ENCODE assay signal across 8 cellular contexts in the genomic region with DNA sequence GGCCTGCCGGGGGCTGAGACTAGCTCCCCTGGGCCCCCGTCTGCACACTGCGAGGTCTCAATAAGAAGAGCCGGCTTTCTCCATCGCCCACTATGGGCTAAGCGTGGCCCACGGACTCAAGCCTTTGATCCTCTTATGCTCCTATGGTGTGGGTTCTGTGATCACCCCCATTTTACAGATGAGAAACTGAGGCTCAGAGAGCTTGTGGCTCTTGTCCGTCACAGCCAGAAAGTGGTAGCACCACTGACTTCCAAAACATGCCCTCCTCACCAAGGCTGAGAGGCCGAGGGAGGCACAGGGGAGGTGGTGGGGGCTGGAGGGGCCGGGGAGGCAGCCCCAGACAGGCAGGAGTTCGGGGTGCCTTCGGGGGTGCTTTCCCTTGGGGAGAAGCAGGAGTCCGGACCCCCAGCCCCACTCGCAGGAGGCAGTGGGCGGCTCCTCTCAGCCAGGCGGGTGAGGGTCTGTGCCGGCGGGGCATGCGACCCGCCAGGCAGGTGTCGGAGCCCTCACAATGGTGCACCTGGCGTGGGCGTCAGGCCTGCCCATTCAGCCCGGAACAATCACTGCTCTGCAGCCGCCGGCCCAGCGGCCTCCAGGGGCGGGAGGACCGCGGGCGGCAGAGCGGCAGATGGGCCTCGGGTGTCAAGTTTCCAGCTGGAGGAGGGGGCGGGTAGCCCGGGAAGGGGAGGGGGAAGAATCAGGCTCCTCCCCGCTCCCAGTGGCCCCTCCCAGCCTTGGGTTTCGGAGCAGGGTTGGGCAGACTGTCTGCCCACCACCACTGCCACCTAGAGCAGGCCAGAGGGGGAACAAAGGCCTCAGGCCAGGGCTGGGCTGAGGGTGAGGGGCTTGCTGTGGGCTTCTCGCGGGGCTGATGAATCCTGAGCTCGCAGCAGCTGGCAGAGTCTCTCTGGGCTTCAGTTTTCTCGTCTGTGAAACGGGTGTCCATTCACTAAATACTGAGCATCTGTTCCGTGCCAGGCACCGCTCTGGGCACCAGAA. TPM values are rescaled to one million over a fixed set of nuclear protein-coding genes. Genes with fewer than 3 reads are reported as not detected.
A peak's percentile ranks its signal among the peaks of the same experiment; 100 is the strongest.
DNase-seq lines count a peak whose midpoint lies in the region; ATAC-seq and TF ChIP-seq lines count a peak whose summit lies in the region.

No MANE protein-coding gene starts in this region.

- H3K4me3 ChIP-seq in aorta (ENCODE audit: low read length in 2 of 2) = no peak overlapping the region

- H3K9me3 ChIP-seq in aorta (ENCODE audit: control insufficient read depth, low read length) = no peaks in the 10 kb centered on the region

- H3K27me3 ChIP-seq in aorta (ENCODE audit: control insufficient read depth in 1 of 2, insufficient read depth in 2 of 2, low read length in 1 of 2) = no peaks in the 10 kb centered on the region

- H3K27ac ChIP-seq in aorta (ENCODE audit: low read depth in 1 of 2, low read length in 2 of 2) = no peak overlapping the region

- peaks cover 46% of the 10 kb centered on the region for H3K4me1 Mint-ChIP-seq in WTC11

- CTCF ChIA-PET in WTC11 (lab: Charles Lee) = interaction anchor here (0.5 to 1.9 kb wide), 9 partner anchors 14 to 202 kb away, joined by 3 to 8 read pairs (median 4); no protein-coding TSS in a partner anchor

- peaks cover 11% of the 10 kb centered on the region for H3K27me3 Mint-ChIP-seq in WTC11 (ENCODE audit: low read depth)

- peak; percentile 75 for DNase-seq in DMS79 treated with DMSO at 0.1 percent for 48 hours (lab: John Stamatoyannopoulos, UW)
- DNase-seq in NCI-H1436 treated with DMSO at 0.1 percent for 48 hours (lab: John Stamatoyannopoulos, UW) = peak; percentile 72
- peak; percentile 96 for DNase-seq in WTC11 (ENCODE audit: low spot score)
- DNase-seq in kidney tubule cell (ENCODE audit: low spot score) = peak; percentile 30
- DNase-seq in aorta = no peak

- peak overlapping the region; percentile 89 for H3K27ac Mint-ChIP-seq in WTC11

- 15 to 16% methylated on average over 39 to 44 of the region's 44 CpGs for WGBS in aorta, 2 donors

- H3K4me1 ChIP-seq in aorta (ENCODE audit: control insufficient read depth in 1 of 2, insufficient read depth in 2 of 2, low read length in 2 of 2) = no peaks in the 10 kb centered on the region

- no peaks in the 10 kb centered on the region for H3K9me3 Mint-ChIP-seq in WTC11

- ATAC-seq in WTC11 (peak; percentile 89), aorta (ENCODE audit: low FRiP score) (no peak), GM19463 (IDR thresholded peaks at IDR 0.05; ENCODE audit: unreplicated experiment) (no peak), HG03175 (IDR thresholded peaks at IDR 0.05; ENCODE audit: unreplicated experiment) (no peak)
- ATAC-seq in activated CD4-positive, CD25-positive, alpha-beta regulatory T cell treated with anti-CD3 and anti-CD28 coated beads, Interleukin-2, amount 50 U/mL, for 24 hours = no peak

- intact Hi-C loops in aorta (cut with DNase I) = no loop called here

- peak overlapping the region; percentile 65 for H3K4me3 Mint-ChIP-seq in WTC11

- no peak for TF ChIP-seq CTCF in WTC11 (IDR thresholded peaks at IDR 0.05)

- H3K36me3 Mint-ChIP-seq in WTC11 = no peaks in the 10 kb centered on the region

- H3K36me3 ChIP-seq in aorta (ENCODE audit: control insufficient read depth in 1 of 2, insufficient read depth in 2 of 2, low read length in 1 of 2) = no peaks in the 10 kb centered on the region

- POLR2A ChIA-PET in WTC11 (lab: Charles Lee) = interaction anchor here (1.0 to 1.1 kb wide), 2 partner anchors 217 to 241 kb away, joined by 3 read pairs; no protein-coding TSS in a partner anchor

TF ChIP-seq in WTC11, 78 proteins besides CTCF, POLR2A, EP300 and RAD21:
- TF ChIP-seq, protein P1, sequence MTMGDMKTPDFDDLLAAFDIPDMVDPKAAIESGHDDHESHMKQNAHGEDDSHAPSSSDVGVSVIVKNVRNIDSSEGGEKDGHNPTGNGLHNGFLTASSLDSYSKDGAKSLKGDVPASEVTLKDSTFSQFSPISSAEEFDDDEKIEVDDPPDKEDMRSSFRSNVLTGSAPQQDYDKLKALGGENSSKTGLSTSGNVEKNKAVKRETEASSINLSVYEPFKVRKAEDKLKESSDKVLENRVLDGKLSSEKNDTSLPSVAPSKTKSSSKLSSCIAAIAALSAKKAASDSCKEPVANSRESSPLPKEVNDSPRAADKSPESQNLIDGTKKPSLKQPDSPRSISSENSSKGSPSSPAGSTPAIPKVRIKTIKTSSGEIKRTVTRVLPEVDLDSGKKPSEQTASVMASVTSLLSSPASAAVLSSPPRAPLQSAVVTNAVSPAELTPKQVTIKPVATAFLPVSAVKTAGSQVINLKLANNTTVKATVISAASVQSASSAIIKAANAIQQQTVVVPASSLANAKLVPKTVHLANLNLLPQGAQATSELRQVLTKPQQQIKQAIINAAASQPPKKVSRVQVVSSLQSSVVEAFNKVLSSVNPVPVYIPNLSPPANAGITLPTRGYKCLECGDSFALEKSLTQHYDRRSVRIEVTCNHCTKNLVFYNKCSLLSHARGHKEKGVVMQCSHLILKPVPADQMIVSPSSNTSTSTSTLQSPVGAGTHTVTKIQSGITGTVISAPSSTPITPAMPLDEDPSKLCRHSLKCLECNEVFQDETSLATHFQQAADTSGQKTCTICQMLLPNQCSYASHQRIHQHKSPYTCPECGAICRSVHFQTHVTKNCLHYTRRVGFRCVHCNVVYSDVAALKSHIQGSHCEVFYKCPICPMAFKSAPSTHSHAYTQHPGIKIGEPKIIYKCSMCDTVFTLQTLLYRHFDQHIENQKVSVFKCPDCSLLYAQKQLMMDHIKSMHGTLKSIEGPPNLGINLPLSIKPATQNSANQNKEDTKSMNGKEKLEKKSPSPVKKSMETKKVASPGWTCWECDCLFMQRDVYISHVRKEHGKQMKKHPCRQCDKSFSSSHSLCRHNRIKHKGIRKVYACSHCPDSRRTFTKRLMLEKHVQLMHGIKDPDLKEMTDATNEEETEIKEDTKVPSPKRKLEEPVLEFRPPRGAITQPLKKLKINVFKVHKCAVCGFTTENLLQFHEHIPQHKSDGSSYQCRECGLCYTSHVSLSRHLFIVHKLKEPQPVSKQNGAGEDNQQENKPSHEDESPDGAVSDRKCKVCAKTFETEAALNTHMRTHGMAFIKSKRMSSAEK (CRISPR knock-in tag; IDR thresholded peaks at IDR 0.05; ENCODE audit: borderline replicate concordance) = no peak
- TF ChIP-seq, protein P2, sequence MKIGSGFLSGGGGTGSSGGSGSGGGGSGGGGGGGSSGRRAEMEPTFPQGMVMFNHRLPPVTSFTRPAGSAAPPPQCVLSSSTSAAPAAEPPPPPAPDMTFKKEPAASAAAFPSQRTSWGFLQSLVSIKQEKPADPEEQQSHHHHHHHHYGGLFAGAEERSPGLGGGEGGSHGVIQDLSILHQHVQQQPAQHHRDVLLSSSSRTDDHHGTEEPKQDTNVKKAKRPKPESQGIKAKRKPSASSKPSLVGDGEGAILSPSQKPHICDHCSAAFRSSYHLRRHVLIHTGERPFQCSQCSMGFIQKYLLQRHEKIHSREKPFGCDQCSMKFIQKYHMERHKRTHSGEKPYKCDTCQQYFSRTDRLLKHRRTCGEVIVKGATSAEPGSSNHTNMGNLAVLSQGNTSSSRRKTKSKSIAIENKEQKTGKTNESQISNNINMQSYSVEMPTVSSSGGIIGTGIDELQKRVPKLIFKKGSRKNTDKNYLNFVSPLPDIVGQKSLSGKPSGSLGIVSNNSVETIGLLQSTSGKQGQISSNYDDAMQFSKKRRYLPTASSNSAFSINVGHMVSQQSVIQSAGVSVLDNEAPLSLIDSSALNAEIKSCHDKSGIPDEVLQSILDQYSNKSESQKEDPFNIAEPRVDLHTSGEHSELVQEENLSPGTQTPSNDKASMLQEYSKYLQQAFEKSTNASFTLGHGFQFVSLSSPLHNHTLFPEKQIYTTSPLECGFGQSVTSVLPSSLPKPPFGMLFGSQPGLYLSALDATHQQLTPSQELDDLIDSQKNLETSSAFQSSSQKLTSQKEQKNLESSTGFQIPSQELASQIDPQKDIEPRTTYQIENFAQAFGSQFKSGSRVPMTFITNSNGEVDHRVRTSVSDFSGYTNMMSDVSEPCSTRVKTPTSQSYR (CRISPR knock-in tag; IDR thresholded peaks at IDR 0.05) = peak; percentile 50; the same call in 1 of the 2 replicates
- TF ChIP-seq CBFB (CRISPR knock-in tag; IDR thresholded peaks at IDR 0.05; ENCODE audit: low read depth) (peak; percentile 84; the same call in 1 of the 2 replicates), TEAD1 (CRISPR knock-in tag; IDR thresholded peaks at IDR 0.05) (0 out of 2 replicates have a peak, but pooled peaks have one; percentile 14), SP1 (CRISPR knock-in tag; conservative IDR thresholded peaks at IDR 0.05) (peak; percentile 85), GTF2I (CRISPR knock-in tag; conservative IDR thresholded peaks at IDR 0.05) (no peak), FOXK1 (CRISPR knock-in tag; IDR thresholded peaks at IDR 0.05) (0 out of 2 replicates have a peak, but pooled peaks have one; percentile 22), SOX15 (CRISPR knock-in tag; IDR thresholded peaks at IDR 0.05) (no peak)
- TF ChIP-seq, protein P3, sequence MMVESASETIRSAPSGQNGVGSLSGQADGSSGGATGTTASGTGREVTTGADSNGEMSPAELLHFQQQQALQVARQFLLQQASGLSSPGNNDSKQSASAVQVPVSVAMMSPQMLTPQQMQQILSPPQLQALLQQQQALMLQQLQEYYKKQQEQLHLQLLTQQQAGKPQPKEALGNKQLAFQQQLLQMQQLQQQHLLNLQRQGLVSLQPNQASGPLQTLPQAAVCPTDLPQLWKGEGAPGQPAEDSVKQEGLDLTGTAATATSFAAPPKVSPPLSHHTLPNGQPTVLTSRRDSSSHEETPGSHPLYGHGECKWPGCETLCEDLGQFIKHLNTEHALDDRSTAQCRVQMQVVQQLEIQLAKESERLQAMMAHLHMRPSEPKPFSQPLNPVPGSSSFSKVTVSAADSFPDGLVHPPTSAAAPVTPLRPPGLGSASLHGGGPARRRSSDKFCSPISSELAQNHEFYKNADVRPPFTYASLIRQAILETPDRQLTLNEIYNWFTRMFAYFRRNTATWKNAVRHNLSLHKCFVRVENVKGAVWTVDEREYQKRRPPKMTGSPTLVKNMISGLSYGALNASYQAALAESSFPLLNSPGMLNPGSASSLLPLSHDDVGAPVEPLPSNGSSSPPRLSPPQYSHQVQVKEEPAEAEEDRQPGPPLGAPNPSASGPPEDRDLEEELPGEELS (CRISPR knock-in tag; IDR thresholded peaks at IDR 0.05) = 0 out of 2 replicates have a peak, but pooled peaks have one; percentile 62
- TF ChIP-seq, protein P4, sequence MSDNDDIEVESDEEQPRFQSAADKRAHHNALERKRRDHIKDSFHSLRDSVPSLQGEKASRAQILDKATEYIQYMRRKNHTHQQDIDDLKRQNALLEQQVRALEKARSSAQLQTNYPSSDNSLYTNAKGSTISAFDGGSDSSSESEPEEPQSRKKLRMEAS (CRISPR knock-in tag; IDR thresholded peaks at IDR 0.05) = peak; percentile 37; the same call in 1 of the 2 replicates
TF ChIP-seq in WTC11: peak in this region for 7.

RNA-seq across cellular contexts. Expression of a gene that starts 39.3 kb away (rescaled TPM):
- total RNA-seq in WTC11 (2021) = 6.9 to 11.7 TPM (median 8.7 TPM) in 3 replicates
- 10 to 100 TPM; 20.6 to 39.0 TPM for total RNA-seq in aorta
- 1 to 10 TPM; 3.4 to 7.0 TPM for polyA plus RNA-seq in aorta

Comparison
In these comparisons a context has a peak if more than half of its experiments do, and no peak if none do; other contexts are left out.
1. DNase-seq: peak in DMS79 treated with DMSO at 0.1 percent for 48 hours (single experiment), NCI-H1436 treated with DMSO at 0.1 percent for 48 hours (single experiment), WTC11 (single experiment) and kidney tubule cell (single experiment); none in aorta (0 of 2).